ENCODE assay signal across 16 cellular contexts in the genomic region with DNA sequence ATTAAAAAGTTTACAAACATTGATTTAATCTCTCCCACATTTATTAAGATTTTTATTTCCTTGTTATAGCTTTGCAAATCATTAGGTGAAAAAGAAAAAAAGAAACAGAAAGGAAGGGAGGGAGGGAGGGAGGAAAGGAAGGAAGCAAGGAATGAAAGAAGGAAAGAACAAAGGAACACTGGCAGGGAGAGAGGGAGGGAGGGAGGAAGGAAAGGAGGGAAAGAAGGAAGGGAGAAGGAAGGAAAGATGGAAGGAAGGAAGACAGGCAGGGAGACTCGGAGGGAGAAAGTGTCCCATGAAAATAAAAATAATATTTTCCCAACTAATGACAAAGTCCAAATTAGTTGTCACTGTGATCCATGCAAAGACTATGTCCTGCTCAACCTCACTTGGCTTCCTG. TPM values are rescaled to one million over a fixed set of nuclear protein-coding genes. Genes with fewer than 3 reads are reported as not detected.
A peak's percentile ranks its signal among the peaks of the same experiment; 100 is the strongest.
DNase-seq lines count a peak whose midpoint lies in the region; ATAC-seq, FAIRE-seq and TF ChIP-seq lines count a peak whose summit lies in the region.
"Had no signal": no experiment of that assay in that cellular context is flagged by ENCODE, and none has a peak within 500 bp of the region (broad histone marks: within the 10 kb centered on the region; RNA-seq: fewer than 3 reads in every experiment).

No MANE protein-coding gene starts in this region.

- TF ChIP-seq EP300 in K562 (IDR thresholded peaks at IDR 0.05; ENCODE audit: low read length), result no peak
- TF ChIP-seq EP300 in SK-N-SH (IDR thresholded peaks at IDR 0.05; ENCODE audit: borderline replicate concordance in 1 of 2, low read depth in 1 of 2, low read length in 1 of 2), result no peak

- H3K27ac Mint-ChIP-seq in Calu3 (ENCODE audit: unreplicated experiment) (no peak overlapping the region), natural killer cell (no peak overlapping the region)
- H3K27ac Mint-ChIP-seq: CD4-positive, CD25-positive, alpha-beta regulatory T cell; HFFc6 had no signal

- H3K4me3 ChIP-seq in PC-9 (no peak overlapping the region), K562 (no peak overlapping the region), thoracic aorta (no peak overlapping the region), SK-N-SH (ENCODE audit: low read depth in 2 of 2, low read length in 1 of 2) (no peak overlapping the region)
- H3K4me3 ChIP-seq: BLaER1, HAP-1 had no signal

- H3K36me3 Mint-ChIP-seq in Calu3 (ENCODE audit: insufficient read depth, unreplicated experiment) (no peaks in the 10 kb centered on the region), natural killer cell (no peaks in the 10 kb centered on the region)
- H3K36me3 Mint-ChIP-seq: CD4-positive, CD25-positive, alpha-beta regulatory T cell had no signal

- H3K36me3 ChIP-seq in PC-9 (ENCODE audit: low read depth) (no peaks in the 10 kb centered on the region), K562 (ENCODE audit: control insufficient read depth, insufficient read depth, low read length) (no peaks in the 10 kb centered on the region), thoracic aorta (no peaks in the 10 kb centered on the region), SK-N-SH (replicated peaks in 1 of 2; ENCODE audit: control insufficient read depth in 1 of 2, insufficient read depth in 2 of 2, low read length in 1 of 2) (no peaks in the 10 kb centered on the region)
- H3K36me3 ChIP-seq: BLaER1, HAP-1 had no signal

- no peaks in the 10 kb centered on the region for H4K20me1 ChIP-seq in PC-9 (ENCODE audit: insufficient read depth)
- no peaks in the 10 kb centered on the region for H4K20me1 ChIP-seq in K562 (replicated peaks; ENCODE audit: control insufficient read depth, insufficient read depth, low read length)
- H4K20me1 ChIP-seq in SK-N-SH (ENCODE audit: insufficient read depth), result no peaks in the 10 kb centered on the region
- H4K20me1 ChIP-seq: BLaER1 had no signal

- intact Hi-C loops in Calu3 (cut with micrococcal nuclease; ENCODE audit: unreplicated experiment) (loop anchor here (2.0 kb wide), 1 partner anchor 99 kb away; no protein-coding TSS in a partner anchor), PC-9 (cut with micrococcal nuclease; ENCODE audit: unreplicated experiment) (loop anchor here (10.0 kb wide), 1 partner anchor 291 kb away; no protein-coding TSS in a partner anchor), K562 (cut with micrococcal nuclease) (no loop called here), natural killer cell (cut with micrococcal nuclease) (no loop called here)

- 80% methylated on average over 1 of the region's 1 CpG for WGBS in K562 (ENCODE audit: insufficient coverage, low coverage, missing lambda C conversion rate)
- WGBS in SK-N-SH (ENCODE audit: low lambda C conversion rate), result 49% methylated on average over 1 of the region's 1 CpG

- H3K9me3 Mint-ChIP-seq in Calu3 (ENCODE audit: low read depth, unreplicated experiment), result no peaks in the 10 kb centered on the region
- H3K9me3 Mint-ChIP-seq in natural killer cell, result peaks cover 0 to 2% of the 10 kb centered on the region in 2 donors
- H3K9me3 Mint-ChIP-seq: HFFc6 had no signal

- H3K79me2 ChIP-seq in PC-9 (ENCODE audit: low read depth), result no peaks in the 10 kb centered on the region
- no peaks in the 10 kb centered on the region for H3K79me2 ChIP-seq in K562 (ENCODE audit: control insufficient read depth, insufficient read depth, low read length)
- H3K79me2 ChIP-seq in SK-N-SH (ENCODE audit: insufficient read depth), result no peaks in the 10 kb centered on the region

- H3K9me3 ChIP-seq in PC-9 (ENCODE audit: insufficient read depth, low read depth) (no peaks in the 10 kb centered on the region), K562 (replicated peaks; ENCODE audit: control insufficient read depth, insufficient read depth, low read depth, low read length) (no peaks in the 10 kb centered on the region), thoracic aorta (no peaks in the 10 kb centered on the region), SK-N-SH (no peaks in the 10 kb centered on the region)
- H3K9me3 ChIP-seq: HAP-1 had no signal

- H3K27ac ChIP-seq in PC-9 (no peak overlapping the region), K562 (ENCODE audit: extremely low read depth, low read depth, low read length) (no peak overlapping the region), thoracic aorta (peak overlapping the region; percentile 83 to 89), SK-N-SH (ENCODE audit: low read depth in 2 of 2, low read length in 1 of 2) (no peak overlapping the region)
- H3K27ac ChIP-seq: BLaER1 had no signal

- H3K9me1 ChIP-seq in K562 (ENCODE audit: control insufficient read depth, insufficient read depth, low read length), result no peaks in the 10 kb centered on the region

- H3K9me2 ChIP-seq in PC-9 (ENCODE audit: insufficient read depth), result no peaks in the 10 kb centered on the region
- H3K9me2 ChIP-seq in SK-N-SH, result no peaks in the 10 kb centered on the region

- CTCF ChIA-PET in Calu3 (lab: Charles Lee) (no interaction called here), PC-9 (lab: Charles Lee) (interaction anchor here (0.8 kb wide), 1 partner anchor 74 kb away, joined by 3 read pairs; no protein-coding TSS in a partner anchor), K562 (lab: Yijun Ruan, JAX; ENCODE audit: low intra/inter-chr PET ratio) (interaction anchor here (0.6 to 2.4 kb wide), 3 partner anchors 140 to 305 kb away, joined by 3 to 19 read pairs (median 3); no protein-coding TSS in a partner anchor), SK-N-SH (lab: Yijun Ruan, JAX) (interaction anchor here (0.7 to 3.3 kb wide), 10 partner anchors 11 to 297 kb away, joined by 3 to 12 read pairs (median 4); no protein-coding TSS in a partner anchor)

- TF ChIP-seq CTCF in Calu3 (IDR thresholded peaks at IDR 0.05; ENCODE audit: unreplicated experiment) (peak; percentile 10), PC-9 (conservative IDR thresholded peaks at IDR 0.05) (0 out of 2 replicates have a peak, but pooled peaks have one; percentile 8), K562 (IDR thresholded peaks at IDR 0.05 in 2 of 3, conservative IDR thresholded peaks at IDR 0.05 in 1 of 3; ENCODE audit: insufficient read depth in 2 of 3, low read depth in 1 of 3, low read length in 3 of 3) (no peak), thoracic aorta (IDR thresholded peaks at IDR 0.05) (no peak), natural killer cell (IDR thresholded peaks at IDR 0.05) (no peak), SK-N-SH (IDR thresholded peaks at IDR 0.05) (no peak)

- TF ChIP-seq RAD21 in K562 (CRISPR knock-in tag; conservative IDR thresholded peaks at IDR 0.05 in 1 of 2, IDR thresholded peaks at IDR 0.05 in 1 of 2), result no peak
- TF ChIP-seq RAD21 in SK-N-SH (IDR thresholded peaks at IDR 0.05; ENCODE audit: low read length), result no peak

- BruUV-seq in Calu3 (replicated peaks; lab: Mats Ljungman, UMichigan) (no TSS peak), PC-9 (replicated peaks; lab: Mats Ljungman, UMichigan) (no TSS peak), K562 (replicated peaks; lab: Mats Ljungman, UMichigan) (no TSS peak)

- H2AFZ ChIP-seq in PC-9 (no peak overlapping the region), K562 (ENCODE audit: low read depth, low read length) (no peak overlapping the region), SK-N-SH (ENCODE audit: low read depth) (no peak overlapping the region)

- H3K4me3 Mint-ChIP-seq in Calu3 (ENCODE audit: low read depth, unreplicated experiment) (no peak overlapping the region), natural killer cell (no peak overlapping the region)
- H3K4me3 Mint-ChIP-seq: CD4-positive, CD25-positive, alpha-beta regulatory T cell; HFFc6 had no signal

- H3K4me1 Mint-ChIP-seq in Calu3 (ENCODE audit: low read depth, unreplicated experiment), result no peaks in the 10 kb centered on the region
- no peaks in the 10 kb centered on the region for H3K4me1 Mint-ChIP-seq in natural killer cell
- H3K4me1 Mint-ChIP-seq: CD4-positive, CD25-positive, alpha-beta regulatory T cell had no signal

- H3K4me1 ChIP-seq in PC-9 (replicated peaks; ENCODE audit: insufficient read depth) (no peaks in the 10 kb centered on the region), K562 (replicated peaks in 1 of 2; ENCODE audit: control insufficient read depth in 2 of 2, insufficient read depth in 2 of 2, low read length in 2 of 2) (peaks cover 0 to 5% of the 10 kb centered on the region in 2 experiments; a peak in 3 of 5 replicates), thoracic aorta (ENCODE audit: control insufficient read depth in 1 of 2, low read depth in 2 of 2) (peaks cover 23 to 52% of the 10 kb centered on the region in 2 donors), SK-N-SH (ENCODE audit: control insufficient read depth in 1 of 2, insufficient read depth in 2 of 2, low read depth in 1 of 2, low read length in 1 of 2) (no peaks in the 10 kb centered on the region)
- H3K4me1 ChIP-seq: HAP-1 had no signal

- ATAC-seq in K562, result no peak
- ATAC-seq in thoracic aorta (ENCODE audit: insufficient number of reproducible peaks, low FRiP score, low read depth), result no peak
- no peak for ATAC-seq in natural killer cell
- no peak for ATAC-seq in GM18520 (IDR thresholded peaks at IDR 0.05; ENCODE audit: unreplicated experiment)

- peaks cover 10% of the 10 kb centered on the region for H3K27me3 Mint-ChIP-seq in Calu3 (ENCODE audit: unreplicated experiment)
- H3K27me3 Mint-ChIP-seq in natural killer cell (ENCODE audit: low read depth in 2 of 2), result peaks cover 11 to 21% of the 10 kb centered on the region in 2 donors

- POLR2A ChIA-PET in PC-9 (lab: Charles Lee; ENCODE audit: unreplicated experiment), result no interaction called here
- POLR2A ChIA-PET in K562 (lab: Yijun Ruan, JAX), result interaction anchor here (1.6 kb wide), 1 partner anchor 286 kb away, joined by 4 read pairs; no protein-coding TSS in a partner anchor
- POLR2A ChIA-PET in SK-N-SH (lab: Yijun Ruan, JAX), result no interaction called here

- H3K4me2 ChIP-seq in PC-9, result no peak overlapping the region
- no peak overlapping the region for H3K4me2 ChIP-seq in K562 (ENCODE audit: insufficient read depth, low read length)
- no peak overlapping the region for H3K4me2 ChIP-seq in SK-N-SH

- H3K9ac ChIP-seq in K562 (ENCODE audit: insufficient read depth in 1 of 2, low read depth in 2 of 2, low read length in 2 of 2), result no peak overlapping the region
- H3K9ac ChIP-seq in SK-N-SH, result no peak overlapping the region
- H3K9ac ChIP-seq: BLaER1 had no signal

- DNase-seq in Calu3, result no peak
- DNase-seq in PC-9, result no peak
- no peak for DNase-seq in K562 (ENCODE audit: extremely low read depth in 1 of 4, low spot score in 3 of 4)
- no peak for DNase-seq in thoracic aorta (ENCODE audit: low spot score)
- DNase-seq in natural killer cell, result no peak
- DNase-seq in SK-N-SH, result no peak
- no peak for DNase-seq in D341Med (ENCODE audit: low spot score)
- DNase-seq: DMS79, GOT3, KG1 had no signal

- H3K27me3 ChIP-seq in PC-9 (ENCODE audit: insufficient read depth, low read depth), result peaks cover 25% of the 10 kb centered on the region; the same call in 1 of the 2 replicates
- peaks cover 0 to 4% of the 10 kb centered on the region in 2 experiments; a peak in 1 of 5 replicates for H3K27me3 ChIP-seq in K562 (ENCODE audit: control insufficient read depth in 2 of 2, insufficient read depth in 2 of 2, low read length in 2 of 2)
- H3K27me3 ChIP-seq in thoracic aorta (replicated peaks; ENCODE audit: insufficient read depth), result no peaks in the 10 kb centered on the region
- peaks cover 1% of the 10 kb centered on the region; the same call in 1 of the 2 replicates for H3K27me3 ChIP-seq in SK-N-SH (ENCODE audit: insufficient read depth)
- H3K27me3 ChIP-seq: BLaER1 had no signal

- H3F3A ChIP-seq in PC-9 (ENCODE audit: insufficient read depth, low read depth) (no peaks in the 10 kb centered on the region), SK-N-SH (replicated peaks; ENCODE audit: insufficient read depth) (no peaks in the 10 kb centered on the region)

- in situ Hi-C loops in K562 (cut with MboI), result loop anchor here (5.0 kb wide), 1 partner anchor 289 kb away; no protein-coding TSS in a partner anchor

- no peak for TF ChIP-seq POLR2A in K562 (conservative IDR thresholded peaks at IDR 0.05)

- no peak for FAIRE-seq in K562 (lab: Jason Lieb, UNC)
- FAIRE-seq: GM12891 had no signal

RNA-seq across cellular contexts. Expression of gene ITGA8, which starts 6.3 kb away (rescaled TPM):
- total RNA-seq in Calu3 (2022) (not detected in 2 replicates), PC-9 (2021) (not detected in 2 replicates), K562 (2014; rRNA removed) (0.05 TPM in 1 of 2 replicates, not detected in the other), K562 (2014; rRNA removed; fragmentation: Illumina TruSeq; extraction: Trizol) (not detected in 2 replicates), K562 (2015; rRNA removed; fragmentation: Illumina TruSeq; extraction: Trizol) (not detected in 2 replicates), K562 (2021) (0.20 TPM in 1 of 2 replicates, not detected in the other), thoracic aorta (1,000 to 10,000 TPM; 1,137 to 1,173 TPM), natural killer cell (not detected)
- not detected in 2 replicates for total RNA-seq in K562 (2011; cell fraction: chromatin; rRNA removed; ENCODE audit: low replicate concordance)
- not detected in 2 replicates for total RNA-seq in K562 (2011; cell fraction: nucleolus; rRNA removed)
- total RNA-seq in K562 (2011; cell fraction: nucleoplasm; rRNA removed), result not detected in 2 replicates
- polyA plus RNA-seq in K562 (2011; rRNA removed) (0.01 TPM in 1 of 2 replicates, not detected in the other), K562 (2014; fragmentation: Illumina TruSeq; extraction: Trizol) (not detected in 2 replicates), K562 (2014; fragmentation: Nextera tagmentation; extraction: Ambion mirVana) (under 1 TPM in 1 of 2 experiments, not detected in 1; 0.07 TPM), K562 (2014; rRNA removed) (0.04 TPM in 1 of 2 replicates, not detected in the other), SK-N-SH (2012; rRNA removed) (not detected in 2 replicates)
- polyA plus RNA-seq in K562 (2011; cell fraction: cytosol; rRNA removed), result not detected in 2 replicates
- not detected in 2 replicates for polyA plus RNA-seq in K562 (2011; cell fraction: nucleus; rRNA removed)
- 0.01 and 0.03 TPM in 2 replicates for polyA plus RNA-seq in K562 (2012)
- not detected in 2 replicates for polyA minus RNA-seq in K562 (2011; rRNA and poly(A)+ RNA removed)
- not detected in 2 replicates for polyA minus RNA-seq in K562 (2011; cell fraction: cytosol; rRNA and poly(A)+ RNA removed)
- polyA minus RNA-seq in K562 (2011; cell fraction: nucleus; rRNA and poly(A)+ RNA removed), result under 0.01 TPM in 1 of 2 replicates, not detected in the other
- not detected in 2 replicates for polyA plus RNA-seq in SK-N-SH (2012; cell fraction: cytosol; rRNA removed)
- not detected in 2 replicates for polyA plus RNA-seq in SK-N-SH (2012; cell fraction: nucleus; rRNA removed)
- total RNA-seq: CD4-positive, CD25-positive, alpha-beta regulatory T cell; HFFc6 had no signal
- polyA plus RNA-seq: CD4-positive, CD25-positive, alpha-beta regulatory T cell had no signal

Comparison
In these comparisons a context has a peak if more than half of its experiments do, and no peak if none do; other contexts are left out.
1. CTCF ChIP-seq: peak in Calu3 (single experiment) and PC-9 (single experiment); none in K562 (0 of 3), thoracic aorta (single experiment), natural killer cell (single experiment) and SK-N-SH (single experiment).
2. H3K27ac ChIP-seq: peak in thoracic aorta (2 of 2); none in PC-9 (single experiment), K562 (single experiment) and SK-N-SH (0 of 2).
3. RNA of gene ITGA8, which starts 6.3 kb away (total RNA-seq): 1,137 to 1,173 TPM in thoracic aorta; 0.05 to 0.20 TPM in K562, not detected in Calu3, not detected in PC-9 and not detected in natural killer cell; every median in the first group is over 100 times any median in the second.
4. intact Hi-C loops: an anchor here in Calu3 (2.0 kb wide) and PC-9 (10.0 kb wide); none called in K562 and natural killer cell.